In genomic region chr5:39712316-39713223, GRCh38 we compare ENCODE assay signal across 14 cellular contexts.
DNase-seq lines count a peak whose midpoint lies in the region; ATAC-seq, FAIRE-seq and TF ChIP-seq lines count a peak whose summit lies in the region.
"Had no signal": no experiment of that assay in that cellular context is flagged by ENCODE, and none has a peak within 500 bp of the region (broad histone marks: within the 10 kb centered on the region; RNA-seq: fewer than 3 reads in every experiment).

No MANE protein-coding gene starts in this region.

- POLR2A ChIA-PET in Panc1 (lab: Charles Lee): no interaction called here

- CTCF ChIA-PET in Panc1 (lab: Charles Lee): no interaction called here

- TF ChIP-seq CTCF in Panc1 (IDR thresholded peaks at IDR 0.05) (no peak), foreskin keratinocyte (conservative IDR thresholded peaks at IDR 0.05) (no peak), lower lobe of right lung (IDR thresholded peaks at IDR 0.05) (no peak)

- H3K27me3 ChIP-seq in Panc1 (ENCODE audit: control insufficient read depth, insufficient read depth, low read length) (no peaks in the 10 kb centered on the region), foreskin keratinocyte (no peaks in the 10 kb centered on the region), lower lobe of right lung (ENCODE audit: low read depth) (no peaks in the 10 kb centered on the region)
- H3K27me3 ChIP-seq: Peyer's patch had no signal

- 88% methylated on average over 5 of the region's 5 CpGs for WGBS in urinary bladder

- in situ Hi-C loops in Panc1 (cut with HindIII; ENCODE audit: low pct_unique_long_range_greater_than_20kb, low sequenced_read_pairs): no loop called here

- H3K27ac ChIP-seq in Panc1 (ENCODE audit: low read length): peak overlapping the region; percentile 65
- no peak overlapping the region for H3K27ac ChIP-seq in foreskin keratinocyte
- H3K27ac ChIP-seq in urinary bladder (ENCODE audit: low read depth): peak overlapping the region; percentile 10
- no peak overlapping the region for H3K27ac ChIP-seq in lower lobe of right lung
- H3K27ac ChIP-seq: Peyer's patch had no signal

- intact Hi-C loops in Panc1 (cut with micrococcal nuclease; ENCODE audit: unreplicated experiment) (loop anchor here (5.0 kb wide), 1 partner anchor 1025 kb away; no protein-coding TSS in a partner anchor), lower lobe of right lung (cut with DNase I) (no loop called here)

- no peak for DNase-seq in H54 (ENCODE audit: insufficient read length, low spot score)
- peak; percentile 93 for DNase-seq in Panc1 (ENCODE audit: low read depth, low spot score)
- DNase-seq in foreskin keratinocyte: no peak
- no peak for DNase-seq in lower lobe of right lung
- no peak for DNase-seq in pons (ENCODE audit: low spot score)
- DNase-seq: CD8-positive, alpha-beta T cell; H7; NCI-H1048; NCI-H2227 treated with DMSO at 0.1 percent for 48 hours; NCI-H526 treated with DMSO at 0.1 percent for 48 hours; Peyer's patch; SW 1271 had no signal

- no TSS peak for BruUV-seq in Panc1 (replicated peaks; lab: Mats Ljungman, UMichigan)

- no peak for TF ChIP-seq POLR2A in H54 (IDR thresholded peaks at IDR 0.05; ENCODE audit: low read depth, low read length)

- H3K4me1 ChIP-seq in Panc1 (ENCODE audit: control insufficient read depth, insufficient read depth, low read length) (peaks cover 16% of the 10 kb centered on the region), foreskin keratinocyte (no peaks in the 10 kb centered on the region), urinary bladder (ENCODE audit: insufficient read depth) (no peaks in the 10 kb centered on the region), lower lobe of right lung (no peaks in the 10 kb centered on the region)
- H3K4me1 ChIP-seq: Peyer's patch had no signal

- H3K4me3 ChIP-seq in Panc1 (ENCODE audit: low read depth in 2 of 2, low read length in 2 of 2) (no peak overlapping the region), urinary bladder (ENCODE audit: low read depth, low read length) (no peak overlapping the region), lower lobe of right lung (no peak overlapping the region)
- H3K4me3 ChIP-seq: Peyer's patch had no signal

- H3K9me3 ChIP-seq in Panc1 (ENCODE audit: control insufficient read depth, insufficient read depth, low read depth, low read length) (peaks cover 5% of the 10 kb centered on the region; the same call in 1 of the 2 replicates), lower lobe of right lung (no peaks in the 10 kb centered on the region)
- H3K9me3 ChIP-seq: Peyer's patch had no signal

- FAIRE-seq in H54 (lab: Jason Lieb, UNC): peak; percentile 65

- ATAC-seq in Panc1 (peak; percentile 89), foreskin keratinocyte (peak; percentile 35), HG02571 (IDR thresholded peaks at IDR 0.05; ENCODE audit: unreplicated experiment) (no peak), lower lobe of right lung (no peak)
- ATAC-seq: CD8-positive, alpha-beta T cell had no signal

- H3K36me3 ChIP-seq in Panc1 (ENCODE audit: control insufficient read depth, insufficient read depth, low read length) (no peaks in the 10 kb centered on the region), urinary bladder (ENCODE audit: insufficient read depth) (no peaks in the 10 kb centered on the region), lower lobe of right lung (no peaks in the 10 kb centered on the region)
- H3K36me3 ChIP-seq: Peyer's patch had no signal

Comparison
In these comparisons a context has a peak if more than half of its experiments do, and no peak if none do; other contexts are left out.
1. ATAC-seq: peak in Panc1 (single experiment) and foreskin keratinocyte (single experiment); none in HG02571 (single experiment) and lower lobe of right lung (0 of 2).
2. H3K27ac ChIP-seq: peak in Panc1 (single experiment) and urinary bladder (single experiment); none in foreskin keratinocyte (single experiment) and lower lobe of right lung (single experiment).